12 cellular contexts compared by ENCODE assay signal in genomic region chr10:44911081-44911540, GRCh38. TPM values are rescaled to one million over a fixed set of nuclear protein-coding genes. Genes with fewer than 3 reads are reported as not detected.
A peak's percentile ranks its signal among the peaks of the same experiment; 100 is the strongest.
DNase-seq lines count a peak whose midpoint lies in the region; TF ChIP-seq lines count a peak whose summit lies in the region.
"Had no signal": no experiment of that assay in that cellular context is flagged by ENCODE, and none has a peak within 500 bp of the region (broad histone marks: within the 10 kb centered on the region; RNA-seq: fewer than 3 reads in every experiment).

Gene TMEM72 (plus strand): TSS chr10:44911337. CDS start chr10:44911513, 176 bp downstream.

- H3K4me3 ChIP-seq in BLaER1 (no peak within 1 kb of the TSS), LNCaP clone FGC (ENCODE audit: low read depth, low read length) (no peak within 1 kb of the TSS)
- H3K4me3 ChIP-seq: PC-9 had no signal

- peaks cover 15% of the 10 kb centered on the region for H3K4me1 Mint-ChIP-seq in activated T-cell treated with anti-CD3 and anti-CD28 coated beads, Interleukin-2, amount 50 U/mL, for 24 hours (ENCODE audit: low read depth)

- H3K27me3 Mint-ChIP-seq in activated T-cell treated with anti-CD3 and anti-CD28 coated beads, Interleukin-2, amount 50 U/mL, for 24 hours: no peaks in the 10 kb centered on the region

- no peaks in the 10 kb centered on the region for H4K20me1 ChIP-seq in BLaER1

- H3K4me2 ChIP-seq in BLaER1: peak within 1 kb of the TSS; percentile 87
- H3K4me2 ChIP-seq: PC-9 had no signal

- no peaks in the 10 kb centered on the region for H3K27me3 ChIP-seq in BLaER1

- H3K27ac Mint-ChIP-seq in activated T-cell treated with anti-CD3 and anti-CD28 coated beads, Interleukin-2, amount 50 U/mL, for 24 hours: no peak within 1 kb of the TSS

- no peaks in the 10 kb centered on the region for H3K9me3 ChIP-seq in BLaER1

- no peaks in the 10 kb centered on the region for H3K9me3 Mint-ChIP-seq in activated T-cell treated with anti-CD3 and anti-CD28 coated beads, Interleukin-2, amount 50 U/mL, for 24 hours

- H3K9ac ChIP-seq in BLaER1: peak within 1 kb of the TSS; percentile 37; the same call in 1 of the 2 replicates

- peak; percentile 25 for DNase-seq in LNCaP clone FGC (ENCODE audit: low read depth)
- DNase-seq in ecto neural progenitor cell (ENCODE audit: low spot score): peak; percentile 58
- peak; percentile 35 for DNase-seq in mesenteric fat pad (ENCODE audit: low spot score)
- no peak for DNase-seq in activated T-cell treated with anti-CD3 and anti-CD28 coated beads, Interleukin-2, amount 50 U/mL, for 24 hours
- DNase-seq in C1 segment of cervical spinal cord (lab: John Stamatoyannopoulos, UW): no peak
- no peak for DNase-seq in NCI-H1092 (lab: John Stamatoyannopoulos, UW)
- DNase-seq in dermis blood vessel endothelial cell: no peak
- DNase-seq: activated CD4-positive, alpha-beta T cell treated with anti-CD3 and anti-CD28 coated beads for 1 hour; activated naive CD4-positive, alpha-beta T cell treated with anti-CD3 and anti-CD28 coated beads, Interleukin-2, amount 50 U/mL, for 16 hours; PC-9 had no signal

- no peak for TF ChIP-seq CTCF in LNCaP clone FGC (IDR thresholded peaks at IDR 0.05; ENCODE audit: control insufficient read depth, extremely low read depth, insufficient read depth)

- H3K4me1 ChIP-seq in BLaER1: peaks cover 89% of the 10 kb centered on the region

- H3K27ac ChIP-seq in BLaER1: peak within 1 kb of the TSS; percentile 79
- H3K27ac ChIP-seq: PC-9 had no signal

- no peaks in the 10 kb centered on the region for H3K36me3 Mint-ChIP-seq in activated T-cell treated with anti-CD3 and anti-CD28 coated beads, Interleukin-2, amount 50 U/mL, for 24 hours (ENCODE audit: low read depth)

- no peak within 1 kb of the TSS for H3K4me3 Mint-ChIP-seq in activated T-cell treated with anti-CD3 and anti-CD28 coated beads, Interleukin-2, amount 50 U/mL, for 24 hours

- H3K36me3 ChIP-seq in BLaER1: no peaks in the 10 kb centered on the region

RNA-seq across cellular contexts. Expression of gene TMEM72, which starts in this region (rescaled TPM):
- total RNA-seq in mesenteric fat pad (not detected), dermis blood vessel endothelial cell (not detected in 2 replicates)
- total RNA-seq: PC-9, pulmonary artery endothelial cell had no signal

Comparison
In these comparisons a context has a peak if more than half of its experiments do, and no peak if none do; other contexts are left out.
1. Peak in DNase-seq in mesenteric fat pad; RNA of the gene not detected or under 1 TPM.
2. DNase-seq: peak in LNCaP clone FGC (single experiment) and ecto neural progenitor cell (single experiment); none in activated T-cell treated with anti-CD3 and anti-CD28 coated beads, Interleukin-2, amount 50 U/mL, for 24 hours (single experiment), C1 segment of cervical spinal cord (0 of 14), NCI-H1092 (single experiment) and dermis blood vessel endothelial cell (single experiment).